7 cellular contexts compared by ENCODE assay signal in the genomic region with DNA sequence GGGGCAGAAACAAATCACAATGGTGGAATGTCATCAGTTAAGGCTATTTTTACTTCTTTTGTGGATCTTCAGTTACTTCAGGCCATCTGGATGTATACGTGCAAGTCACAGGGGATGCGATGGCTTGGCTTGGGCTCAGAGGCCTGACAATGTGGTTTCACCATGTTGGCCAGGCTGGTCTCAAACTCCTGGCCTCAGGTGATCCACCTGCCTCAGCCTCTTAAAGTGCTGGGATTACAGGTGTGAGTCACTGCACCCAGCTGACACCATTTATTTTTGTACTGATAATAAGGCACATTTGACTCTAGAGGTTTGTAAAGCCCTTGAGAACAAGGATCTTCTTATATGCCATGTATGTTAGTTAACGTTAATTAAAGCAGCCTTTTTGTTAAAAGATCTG. TPM values are rescaled to one million over a fixed set of nuclear protein-coding genes. Genes with fewer than 3 reads are reported as not detected.
A peak's percentile ranks its signal among the peaks of the same experiment; 100 is the strongest.
DNase-seq lines count a peak whose midpoint lies in the region; ATAC-seq and TF ChIP-seq lines count a peak whose summit lies in the region.
"Not testable (repeated sequence)": the region's sequence is repeated elsewhere in the genome, so short reads cannot be mapped to it uniquely, and the experiment has no call there.

No MANE protein-coding gene starts in this region.

- peaks cover 44% of the 10 kb centered on the region for H3K79me2 ChIP-seq in OCI-LY7 (ENCODE audit: insufficient read depth, low read depth, low read length)

- H3K27me3 ChIP-seq in Caco-2 (replicated peaks; ENCODE audit: control insufficient read depth, insufficient read depth, low read length), result not testable (repeated sequence)

- H3K27ac Mint-ChIP-seq in Caco-2 (ENCODE audit: unreplicated experiment) (peak overlapping the region; percentile 98), MCF 10A (ENCODE audit: low read depth, unreplicated experiment) (peak overlapping the region; percentile 99), mesothelial cell of epicardium (peak overlapping the region; percentile 98), progenitor cell of endocrine pancreas (peak overlapping the region; percentile 99)
- H3K27ac Mint-ChIP-seq in activated CD4-positive, alpha-beta T cell treated with anti-CD3 and anti-CD28 coated beads for 36 hours, result peak overlapping the region; percentile 88
- H3K27ac Mint-ChIP-seq in activated T-helper 17 cell treated with anti-CD3 and anti-CD28 coated beads, Interleukin-2, amount 50 U/mL, for 72 hours, result peak overlapping the region; percentile 98

- POLR2A ChIA-PET in Caco-2 (lab: Charles Lee), result not testable (repeated sequence)
- POLR2A ChIA-PET in OCI-LY7 (lab: Charles Lee), result interaction anchor here (1.0 to 13.8 kb wide), 5 partner anchors 8 to 68 kb away, joined by 3 to 260 read pairs (median 6); no protein-coding TSS in a partner anchor
- POLR2A ChIA-PET in activated CD4-positive, alpha-beta T cell treated with anti-CD3 and anti-CD28 coated beads for 36 hours (lab: Charles Lee), result interaction anchor here (1.0 to 11.8 kb wide), 4 partner anchors 13 to 49 kb away, joined by 3 to 333 read pairs (median 28); a partner anchor contains a TSS
- POLR2A ChIA-PET in MCF 10A (lab: Yijun Ruan, JAX), result interaction anchor here (0.6 to 27.7 kb wide), 8 partner anchors 8 to 200 kb away, joined by 3 to 1801 read pairs (median 41); a partner anchor contains a TSS

- not testable (repeated sequence) for H3K27me3 Mint-ChIP-seq in Caco-2 (ENCODE audit: insufficient read depth, unreplicated experiment); activated CD4-positive, alpha-beta T cell treated with anti-CD3 and anti-CD28 coated beads for 36 hours; activated T-helper 17 cell treated with anti-CD3 and anti-CD28 coated beads, Interleukin-2, amount 50 U/mL, for 72 hours; MCF 10A (ENCODE audit: insufficient read depth, unreplicated experiment); mesothelial cell of epicardium (ENCODE audit: low read depth); progenitor cell of endocrine pancreas

- not testable (repeated sequence) for DNase-seq in Caco-2; OCI-LY7 (ENCODE audit: low spot score); activated CD4-positive, alpha-beta T cell treated with anti-CD3 and anti-CD28 coated beads for 36 hours; MCF 10A (ENCODE audit: unreplicated experiment); mesothelial cell of epicardium (ENCODE audit: low spot score in 2 of 2, unreplicated experiment in 2 of 2); progenitor cell of endocrine pancreas (ENCODE audit: low spot score, unreplicated experiment)

- H3K4me1 Mint-ChIP-seq in Caco-2 (ENCODE audit: low read depth, unreplicated experiment) (peaks cover 19% of the 10 kb centered on the region), MCF 10A (ENCODE audit: insufficient read depth, unreplicated experiment) (peaks cover 19% of the 10 kb centered on the region), mesothelial cell of epicardium (peaks cover 27% of the 10 kb centered on the region), progenitor cell of endocrine pancreas (ENCODE audit: low read depth) (peaks cover 18% of the 10 kb centered on the region)
- H3K4me1 Mint-ChIP-seq in activated CD4-positive, alpha-beta T cell treated with anti-CD3 and anti-CD28 coated beads for 36 hours, result peaks cover 15% of the 10 kb centered on the region
- H3K4me1 Mint-ChIP-seq in activated T-helper 17 cell treated with anti-CD3 and anti-CD28 coated beads, Interleukin-2, amount 50 U/mL, for 72 hours, result not testable (repeated sequence)

- peaks cover 41% of the 10 kb centered on the region for H3K36me3 Mint-ChIP-seq in Caco-2 (ENCODE audit: insufficient read depth, unreplicated experiment)
- H3K36me3 Mint-ChIP-seq in activated CD4-positive, alpha-beta T cell treated with anti-CD3 and anti-CD28 coated beads for 36 hours (ENCODE audit: low read depth), result peaks cover 44% of the 10 kb centered on the region
- peaks cover 37% of the 10 kb centered on the region for H3K36me3 Mint-ChIP-seq in activated T-helper 17 cell treated with anti-CD3 and anti-CD28 coated beads, Interleukin-2, amount 50 U/mL, for 72 hours (ENCODE audit: low read depth)
- H3K36me3 Mint-ChIP-seq in MCF 10A (ENCODE audit: insufficient read depth, unreplicated experiment), result peaks cover 40% of the 10 kb centered on the region
- peaks cover 22% of the 10 kb centered on the region for H3K36me3 Mint-ChIP-seq in mesothelial cell of epicardium
- H3K36me3 Mint-ChIP-seq in progenitor cell of endocrine pancreas (ENCODE audit: insufficient read depth), result peaks cover 29% of the 10 kb centered on the region

- not testable (repeated sequence) for BruUV-seq in Caco-2 (replicated peaks; lab: Mats Ljungman, UMichigan); OCI-LY7 (replicated peaks; lab: Mats Ljungman, UMichigan); MCF 10A (replicated peaks; lab: Mats Ljungman, UMichigan)

- not testable (repeated sequence) for H3K36me3 ChIP-seq in Caco-2 (ENCODE audit: control insufficient read depth, insufficient read depth, low read length)
- H3K36me3 ChIP-seq in OCI-LY7 (ENCODE audit: insufficient read depth, low read length), result peaks cover 34% of the 10 kb centered on the region

- intact Hi-C loops in Caco-2 (cut with micrococcal nuclease; ENCODE audit: unreplicated experiment); OCI-LY7 (cut with micrococcal nuclease; ENCODE audit: unreplicated experiment); activated CD4-positive, alpha-beta T cell treated with anti-CD3 and anti-CD28 coated beads for 36 hours (cut with DNase I, micrococcal nuclease); MCF 10A (cut with micrococcal nuclease): not testable (repeated sequence)

- peak overlapping the region; percentile 17 for H3K27ac ChIP-seq in OCI-LY7 (ENCODE audit: low read depth, low read length, poor library complexity, severe bottlenecking)

- H3K9me2 ChIP-seq in OCI-LY7 (ENCODE audit: insufficient read depth, low read length), result not testable (repeated sequence)

- H4K20me1 ChIP-seq in OCI-LY7 (ENCODE audit: insufficient read depth, low read length), result peaks cover 32% of the 10 kb centered on the region

- H2AFZ ChIP-seq in OCI-LY7 (ENCODE audit: low read length), result not testable (repeated sequence)

- H3K4me2 ChIP-seq in OCI-LY7 (ENCODE audit: low read length), result peak overlapping the region; percentile 31

- H3K4me3 ChIP-seq in Caco-2 (ENCODE audit: low read depth, low read length); OCI-LY7 (ENCODE audit: low read depth, low read length, poor library complexity, severe bottlenecking): not testable (repeated sequence)

- CTCF ChIA-PET in Caco-2 (lab: Charles Lee), result interaction anchor here (5.1 kb wide), 1 partner anchor 19 kb away, joined by 51 read pairs; no protein-coding TSS in a partner anchor
- CTCF ChIA-PET in OCI-LY7 (lab: Charles Lee; ENCODE audit: unreplicated experiment), result interaction anchor here (1.2 to 2.5 kb wide), 2 partner anchors 19 to 20 kb away, joined by 3 to 13 read pairs; no protein-coding TSS in a partner anchor
- CTCF ChIA-PET in activated CD4-positive, alpha-beta T cell treated with anti-CD3 and anti-CD28 coated beads for 36 hours (lab: Charles Lee), result interaction anchor here (13.5 to 26.4 kb wide), 2 partner anchors 17 to 40 kb away, joined by 239 to 461 read pairs; a partner anchor contains a TSS
- CTCF ChIA-PET in MCF 10A (lab: Yijun Ruan, JAX), result interaction anchor here (0.5 to 12.7 kb wide), 6 partner anchors 12 to 106 kb away, joined by 3 to 245 read pairs (median 6); no protein-coding TSS in a partner anchor

- ATAC-seq in activated CD4-positive, alpha-beta T cell treated with anti-CD3 and anti-CD28 coated beads for 36 hours; activated T-helper 17 cell treated with anti-CD3 and anti-CD28 coated beads, Interleukin-2, amount 50 U/mL, for 72 hours (replicated peaks): not testable (repeated sequence)

- not testable (repeated sequence) for TF ChIP-seq CTCF in Caco-2 (IDR thresholded peaks at IDR 0.05; ENCODE audit: insufficient read depth in 1 of 2, low read depth in 1 of 2, low read length in 1 of 2, severe bottlenecking in 1 of 2, unreplicated experiment in 1 of 2); OCI-LY7 (conservative IDR thresholded peaks at IDR 0.05; ENCODE audit: low read length); MCF 10A (IDR thresholded peaks at IDR 0.05; ENCODE audit: unreplicated experiment); mesothelial cell of epicardium (IDR thresholded peaks at IDR 0.05; ENCODE audit: unreplicated experiment); progenitor cell of endocrine pancreas (IDR thresholded peaks at IDR 0.05; ENCODE audit: unreplicated experiment)

- H3K4me3 Mint-ChIP-seq in Caco-2 (ENCODE audit: unreplicated experiment) (peak overlapping the region; percentile 100), mesothelial cell of epicardium (peak overlapping the region; percentile 98), progenitor cell of endocrine pancreas (ENCODE audit: low read depth) (peak overlapping the region; percentile 84)
- peak overlapping the region; percentile 95 for H3K4me3 Mint-ChIP-seq in activated CD4-positive, alpha-beta T cell treated with anti-CD3 and anti-CD28 coated beads for 36 hours
- peak overlapping the region; percentile 98 for H3K4me3 Mint-ChIP-seq in activated T-helper 17 cell treated with anti-CD3 and anti-CD28 coated beads, Interleukin-2, amount 50 U/mL, for 72 hours
- not testable (repeated sequence) for H3K4me3 Mint-ChIP-seq in MCF 10A (ENCODE audit: unreplicated experiment)

- H3K9me3 Mint-ChIP-seq in Caco-2 (ENCODE audit: unreplicated experiment); activated CD4-positive, alpha-beta T cell treated with anti-CD3 and anti-CD28 coated beads for 36 hours (ENCODE audit: low read depth); activated T-helper 17 cell treated with anti-CD3 and anti-CD28 coated beads, Interleukin-2, amount 50 U/mL, for 72 hours; MCF 10A (ENCODE audit: unreplicated experiment); mesothelial cell of epicardium; progenitor cell of endocrine pancreas (ENCODE audit: low read depth): not testable (repeated sequence)

- peaks cover 20% of the 10 kb centered on the region for H3K4me1 ChIP-seq in Caco-2
- peaks cover 27% of the 10 kb centered on the region for H3K4me1 ChIP-seq in OCI-LY7 (ENCODE audit: insufficient read depth, low read length, poor library complexity, severe bottlenecking)

- not testable (repeated sequence) for H3K9me3 ChIP-seq in Caco-2; OCI-LY7 (ENCODE audit: low read length)

RNA-seq across cellular contexts. Expression of a gene that starts 1.6 kb away (rescaled TPM):
- total RNA-seq in Caco-2 (2022), result 130 and 134 TPM in 2 replicates
- 102 and 125 TPM in 2 replicates for total RNA-seq in OCI-LY7 (2014; rRNA removed; shearing (Covaris generic))
- 144 and 157 TPM in 2 replicates for total RNA-seq in OCI-LY7 (2022)
- total RNA-seq in activated CD4-positive, alpha-beta T cell treated with anti-CD3 and anti-CD28 coated beads for 36 hours, result 100 to 1,000 TPM; 185 to 265 TPM
- 100 to 1,000 TPM; 235 to 351 TPM for total RNA-seq in activated T-helper 17 cell treated with anti-CD3 and anti-CD28 coated beads, Interleukin-2, amount 50 U/mL, for 72 hours
- 497 and 624 TPM in 2 replicates for total RNA-seq in MCF 10A (2022)
- 257 to 268 TPM (median 262 TPM) in 3 replicates for total RNA-seq in mesothelial cell of epicardium
- total RNA-seq in progenitor cell of endocrine pancreas, result 204 and 212 TPM in 2 replicates

RNA-seq across cellular contexts. Expression of a gene that starts 31.8 kb away (rescaled TPM):
- total RNA-seq in Caco-2 (2022) (16.1 and 17.6 TPM in 2 replicates), OCI-LY7 (2022) (0.24 TPM in 1 of 2 replicates, not detected in the other), MCF 10A (2022) (9.6 and 13.3 TPM in 2 replicates), mesothelial cell of epicardium (16.1 to 18.0 TPM (median 16.6 TPM) in 3 replicates), progenitor cell of endocrine pancreas (5.5 and 6.9 TPM in 2 replicates)
- not detected in 2 replicates for total RNA-seq in OCI-LY7 (2014; rRNA removed; shearing (Covaris generic))
- total RNA-seq in activated CD4-positive, alpha-beta T cell treated with anti-CD3 and anti-CD28 coated beads for 36 hours, result under 1 TPM; 0.28 to 0.59 TPM
- total RNA-seq in activated T-helper 17 cell treated with anti-CD3 and anti-CD28 coated beads, Interleukin-2, amount 50 U/mL, for 72 hours, result under 1 TPM; 0.29 to 0.37 TPM

RNA-seq across cellular contexts. Expression of a gene that starts 48.4 kb away (rescaled TPM):
- total RNA-seq in Caco-2 (2022) (178 TPM in 2 replicates), OCI-LY7 (2022) (164 and 166 TPM in 2 replicates), MCF 10A (2022) (261 and 294 TPM in 2 replicates), mesothelial cell of epicardium (115 to 117 TPM (median 117 TPM) in 3 replicates), progenitor cell of endocrine pancreas (164 and 169 TPM in 2 replicates)
- 97.1 and 116 TPM in 2 replicates for total RNA-seq in OCI-LY7 (2014; rRNA removed; shearing (Covaris generic))
- total RNA-seq in activated CD4-positive, alpha-beta T cell treated with anti-CD3 and anti-CD28 coated beads for 36 hours, result 100 to 1,000 TPM; 197 to 240 TPM
- 100 to 1,000 TPM; 136 to 199 TPM for total RNA-seq in activated T-helper 17 cell treated with anti-CD3 and anti-CD28 coated beads, Interleukin-2, amount 50 U/mL, for 72 hours
